10 cellular contexts compared by ENCODE assay signal in genomic region chr7:149494738-149495368, GRCh38. TPM values are rescaled to one million over a fixed set of nuclear protein-coding genes. Genes with fewer than 3 reads are reported as not detected.
A peak's percentile ranks its signal among the peaks of the same experiment; 100 is the strongest.
DNase-seq lines count a peak whose midpoint lies in the region; ATAC-seq and TF ChIP-seq lines count a peak whose summit lies in the region.
"Had no signal": no experiment of that assay in that cellular context is flagged by ENCODE, and none has a peak within 500 bp of the region (broad histone marks: within the 10 kb centered on the region; RNA-seq: fewer than 3 reads in every experiment).

No MANE protein-coding gene starts in this region.

- TF ChIP-seq EP300 in upper lobe of left lung (IDR thresholded peaks at IDR 0.05): peak in 1 of 4 donors; percentile 3

- H3K27ac ChIP-seq in liver (ENCODE audit: low read depth in 1 of 2, low read length in 2 of 2) (peak overlapping the region; percentile 17 to 24), upper lobe of left lung (peak overlapping the region; percentile 28 to 97 (median 66)), WERI-Rb-1 (no peak overlapping the region)

- H3K36me3 Mint-ChIP-seq in activated naive CD4-positive, alpha-beta T cell treated with anti-CD3 and anti-CD28 coated beads, Interleukin-2, amount 50 U/mL, for 72 hours: peaks cover 6 to 19% of the 10 kb centered on the region in 2 donors
- peaks cover 42% of the 10 kb centered on the region for H3K36me3 Mint-ChIP-seq in activated CD8-positive, alpha-beta T cell treated with anti-CD3 and anti-CD28 coated beads, Interleukin-2, amount 10 ng/mL, durations not matched to agents 7 days and 5 days (ENCODE audit: low read depth)

- peak in 1 of 2 donors; percentile 25 for TF ChIP-seq RAD21 in liver (IDR thresholded peaks at IDR 0.05)

- no peaks in the 10 kb centered on the region for H3K9me3 Mint-ChIP-seq in activated naive CD4-positive, alpha-beta T cell treated with anti-CD3 and anti-CD28 coated beads, Interleukin-2, amount 50 U/mL, for 72 hours
- no peaks in the 10 kb centered on the region for H3K9me3 Mint-ChIP-seq in activated CD8-positive, alpha-beta T cell treated with anti-CD3 and anti-CD28 coated beads, Interleukin-2, amount 10 ng/mL, durations not matched to agents 7 days and 5 days (ENCODE audit: insufficient read depth)

- DNase-seq in activated naive CD4-positive, alpha-beta T cell treated with anti-CD3 and anti-CD28 coated beads, Interleukin-2, amount 50 U/mL, for 72 hours (ENCODE audit: low spot score in 2 of 2): no peak
- DNase-seq in activated naive CD4-positive, alpha-beta T cell (lab: John Stamatoyannopoulos, UW): no peak
- no peak for DNase-seq in activated CD8-positive, alpha-beta T cell treated with anti-CD3 and anti-CD28 coated beads, Interleukin-2, amount 10 ng/mL, durations not matched to agents 7 days and 5 days
- DNase-seq in upper lobe of left lung (no peak), COR-L47 (lab: John Stamatoyannopoulos, UW) (no peak), WERI-Rb-1 (no peak), DMS79 treated with DMSO at 0.1 percent for 48 hours (lab: John Stamatoyannopoulos, UW) (no peak)
- DNase-seq: DMS153, NCI-H69 had no signal

- POLR2A ChIA-PET in activated CD8-positive, alpha-beta T cell treated with anti-CD3 and anti-CD28 coated beads, Interleukin-2, amount 10 ng/mL, durations not matched to agents 7 days and 5 days (lab: Charles Lee): interaction anchor here (0.6 to 0.7 kb wide), 2 partner anchors 184 to 824 kb away, joined by 3 to 4 read pairs; no protein-coding TSS in a partner anchor

- H3K36me3 ChIP-seq in liver (ENCODE audit: control insufficient read depth in 4 of 4, insufficient read depth in 3 of 4, low read depth in 1 of 4, low read length in 3 of 4): peaks cover 15 to 38% (median 27%) of the 10 kb centered on the region in 4 donors
- peaks cover 35 to 45% (median 42%) of the 10 kb centered on the region in 4 donors for H3K36me3 ChIP-seq in upper lobe of left lung
- peaks cover 38% of the 10 kb centered on the region for H3K36me3 ChIP-seq in WERI-Rb-1

- TF ChIP-seq CTCF in liver (IDR thresholded peaks at IDR 0.05; ENCODE audit: low read depth, low read length, missing input control) (peak; percentile 12), upper lobe of left lung (IDR thresholded peaks at IDR 0.05) (peak in 1 of 6 experiments; percentile 20), WERI-Rb-1 (IDR thresholded peaks at IDR 0.05; ENCODE audit: low read depth, low read length) (no peak)

- CTCF ChIA-PET in activated CD8-positive, alpha-beta T cell treated with anti-CD3 and anti-CD28 coated beads, Interleukin-2, amount 10 ng/mL, durations not matched to agents 7 days and 5 days (lab: Charles Lee): interaction anchor here (0.7 to 2.2 kb wide), 6 partner anchors 34 to 233 kb away, joined by 3 to 10 read pairs (median 6); partner anchors contain the start of genes ZNF777 and ZNF783

- H3K4me1 ChIP-seq in liver (ENCODE audit: control insufficient read depth in 4 of 4, insufficient read depth in 4 of 4, low read length in 3 of 4) (peaks cover 4 to 30% (median 21%) of the 10 kb centered on the region in 4 donors), upper lobe of left lung (peaks cover 17 to 30% (median 22%) of the 10 kb centered on the region in 4 donors)

- H3K4me3 ChIP-seq in liver (ENCODE audit: low read depth in 1 of 3, low read length in 3 of 3) (no peak overlapping the region), upper lobe of left lung (peak overlapping the region in 1 of 4 donors; percentile 4), WERI-Rb-1 (ENCODE audit: low read depth, low read length) (no peak overlapping the region)

- H3K27me3 ChIP-seq in liver (ENCODE audit: control insufficient read depth in 4 of 4, insufficient read depth in 4 of 4, low read length in 3 of 4) (no peaks in the 10 kb centered on the region), upper lobe of left lung (no peaks in the 10 kb centered on the region), WERI-Rb-1 (ENCODE audit: insufficient read depth, low read depth, severe bottlenecking) (no peaks in the 10 kb centered on the region)

- peak overlapping the region; percentile 85 to 95 for H3K27ac Mint-ChIP-seq in activated naive CD4-positive, alpha-beta T cell treated with anti-CD3 and anti-CD28 coated beads, Interleukin-2, amount 50 U/mL, for 72 hours
- peak overlapping the region; percentile 8 for H3K27ac Mint-ChIP-seq in activated CD8-positive, alpha-beta T cell treated with anti-CD3 and anti-CD28 coated beads, Interleukin-2, amount 10 ng/mL, durations not matched to agents 7 days and 5 days

- 52% methylated on average over 6 of the region's 6 CpGs for WGBS in liver
- WGBS in upper lobe of left lung, 2 donors: 59 to 64% methylated on average over 5 to 6 of the region's 6 CpGs

- H3K27me3 Mint-ChIP-seq in activated CD8-positive, alpha-beta T cell treated with anti-CD3 and anti-CD28 coated beads, Interleukin-2, amount 10 ng/mL, durations not matched to agents 7 days and 5 days (ENCODE audit: low read depth): peaks cover 2% of the 10 kb centered on the region

- H3K9ac ChIP-seq in liver (ENCODE audit: low read depth in 1 of 2, low read length in 2 of 2): no peak overlapping the region

- H3K4me3 Mint-ChIP-seq in activated CD8-positive, alpha-beta T cell treated with anti-CD3 and anti-CD28 coated beads, Interleukin-2, amount 10 ng/mL, durations not matched to agents 7 days and 5 days: no peak overlapping the region

- ATAC-seq in activated naive CD4-positive, alpha-beta T cell treated with anti-CD3 and anti-CD28 coated beads, Interleukin-2, amount 50 U/mL, for 72 hours: no peak
- ATAC-seq in activated CD8-positive, alpha-beta T cell treated with anti-CD3 and anti-CD28 coated beads, Interleukin-2, amount 10 ng/mL, durations not matched to agents 7 days and 5 days: no peak
- no peak for ATAC-seq in upper lobe of left lung (ENCODE audit: low FRiP score in 2 of 2)

- TF ChIP-seq POLR2A in upper lobe of left lung (IDR thresholded peaks at IDR 0.05): peak in 1 of 4 donors; percentile 19

- no peaks in the 10 kb centered on the region for H3K9me3 ChIP-seq in liver (ENCODE audit: control insufficient read depth in 4 of 4, low read length in 3 of 4)
- no peaks in the 10 kb centered on the region for H3K9me3 ChIP-seq in upper lobe of left lung
- H3K9me3 ChIP-seq in WERI-Rb-1 (ENCODE audit: severe bottlenecking): no peaks in the 10 kb centered on the region

- H3K4me1 Mint-ChIP-seq in activated CD8-positive, alpha-beta T cell treated with anti-CD3 and anti-CD28 coated beads, Interleukin-2, amount 10 ng/mL, durations not matched to agents 7 days and 5 days (ENCODE audit: low read depth): peaks cover 32% of the 10 kb centered on the region

TF ChIP-seq in liver, 16 proteins besides CTCF, POLR2A, EP300 and RAD21 (continues in another document):
- no peak for TF ChIP-seq HNF4G (IDR thresholded peaks at IDR 0.05)
- TF ChIP-seq FOXA1 (IDR thresholded peaks at IDR 0.05): peak; percentile 72
- peak; percentile 63 for TF ChIP-seq YY1 (IDR thresholded peaks at IDR 0.05)
- TF ChIP-seq ZBTB33 (IDR thresholded peaks at IDR 0.05): peak; percentile 67

RNA-seq across cellular contexts. Expression of gene ZNF746, which starts 2.8 kb away (rescaled TPM):
- total RNA-seq in activated naive CD4-positive, alpha-beta T cell treated with anti-CD3 and anti-CD28 coated beads, Interleukin-2, amount 50 U/mL, for 72 hours: 10 to 100 TPM; 15.3 to 15.5 TPM
- 10 to 100 TPM; 19.7 to 21.4 TPM for total RNA-seq in activated CD8-positive, alpha-beta T cell treated with anti-CD3 and anti-CD28 coated beads, Interleukin-2, amount 10 ng/mL, durations not matched to agents 7 days and 5 days
- total RNA-seq in liver (10 to 100 TPM in 1 of 2 donors, 1 to 10 TPM in 1; 10.0 to 13.5 TPM), upper lobe of left lung (10 to 100 TPM; 19.4 to 54.5 (median 25.2) TPM)
- polyA plus RNA-seq in liver: 1 to 10 TPM; 3.8 to 8.5 TPM

RNA-seq across cellular contexts. Expression of gene ZNF777, which starts 34.0 kb away (rescaled TPM):
- 10 to 100 TPM in 1 of 2 donors, 1 to 10 TPM in 1; 3.5 to 12.7 TPM for total RNA-seq in activated naive CD4-positive, alpha-beta T cell treated with anti-CD3 and anti-CD28 coated beads, Interleukin-2, amount 50 U/mL, for 72 hours
- 10 to 100 TPM; 12.9 to 13.1 TPM for total RNA-seq in activated CD8-positive, alpha-beta T cell treated with anti-CD3 and anti-CD28 coated beads, Interleukin-2, amount 10 ng/mL, durations not matched to agents 7 days and 5 days
- total RNA-seq in liver: 1 to 10 TPM; 3.8 to 4.3 TPM
- 1 to 10 TPM in 1 of 2 donors, under 1 TPM in 1; 0.22 to 5.7 TPM for polyA plus RNA-seq in liver
- 10 to 100 TPM in 4 of 6 donors, 1 to 10 TPM in 2; 9.3 to 16.0 (median 10.8) TPM for total RNA-seq in upper lobe of left lung
